8 cellular contexts compared by ENCODE assay signal in genomic region chr4:184287697-184288255, GRCh38.
DNase-seq lines count a peak whose midpoint lies in the region; ATAC-seq and TF ChIP-seq lines count a peak whose summit lies in the region.

No MANE protein-coding gene starts in this region.

- H3K27me3 Mint-ChIP-seq in MCF 10A (ENCODE audit: insufficient read depth, unreplicated experiment), result no peaks in the 10 kb centered on the region

- DNase-seq in AG09309 (ENCODE audit: low read depth) (peak; percentile 23), HT1080 (ENCODE audit: low read depth) (peak; percentile 54), MCF 10A (ENCODE audit: unreplicated experiment) (peak; percentile 43), right lobe of liver (no peak), vagina (ENCODE audit: extremely low spot score in 2 of 2) (peak in 1 of 2 donors; percentile 87), AML-193 (lab: John Stamatoyannopoulos, UW) (no peak), DMS 273 treated with DMSO at 0.1 percent for 48 hours (lab: John Stamatoyannopoulos, UW) (no peak)

- 5% methylated on average over 5 of the region's 5 CpGs for WGBS in right lobe of liver (ENCODE audit: insufficient coverage, low coverage, low lambda C conversion rate, missing lambda C conversion rate)

- CTCF ChIA-PET in MCF 10A (lab: Yijun Ruan, JAX), result interaction anchor here (0.5 to 1.9 kb wide), 12 partner anchors 14 to 612 kb away, joined by 3 to 10 read pairs (median 3); partner anchors contain the start of gene IRF2

- H3K9me3 ChIP-seq in right lobe of liver (no peaks in the 10 kb centered on the region), vagina (no peaks in the 10 kb centered on the region)

- H3K4me1 ChIP-seq in right lobe of liver, result peaks cover 0 to 48% (median 17%) of the 10 kb centered on the region in 4 donors
- H3K4me1 ChIP-seq in vagina, result peaks cover 21% of the 10 kb centered on the region

- intact Hi-C loops in MCF 10A (cut with micrococcal nuclease) (loop anchor here (1.0 to 5.0 kb wide), 2 partner anchors 185 to 251 kb away; partner anchors contain the start of gene IRF2), right lobe of liver (cut with DNase I) (no loop called here), vagina (cut with DNase I) (loop anchor here (5.0 to 10.0 kb wide), 2 partner anchors 187 to 250 kb away; partner anchors contain the start of gene IRF2)

- POLR2A ChIA-PET in MCF 10A (lab: Yijun Ruan, JAX), result interaction anchor here (0.7 to 2.3 kb wide), 8 partner anchors 19 to 360 kb away, joined by 3 to 10 read pairs (median 4); no protein-coding TSS in a partner anchor

- no peak overlapping the region for H3K27ac Mint-ChIP-seq in MCF 10A (ENCODE audit: low read depth, unreplicated experiment)

- H3K4me3 ChIP-seq in AG09309 (ENCODE audit: control insufficient read depth, low read depth, low read length) (no peak overlapping the region), right lobe of liver (no peak overlapping the region), vagina (no peak overlapping the region)

- H3K4me1 Mint-ChIP-seq in MCF 10A (ENCODE audit: insufficient read depth, unreplicated experiment), result no peaks in the 10 kb centered on the region

- H3K27me3 ChIP-seq in right lobe of liver (no peaks in the 10 kb centered on the region), vagina (no peaks in the 10 kb centered on the region)

- H3K27ac ChIP-seq in right lobe of liver, result peak overlapping the region; percentile 19 to 51 (median 45)
- peak overlapping the region; percentile 16 for H3K27ac ChIP-seq in vagina

- BruUV-seq in MCF 10A (replicated peaks; lab: Mats Ljungman, UMichigan), result no TSS peak

- TF ChIP-seq POLR2A in right lobe of liver (IDR thresholded peaks at IDR 0.05) (no peak), vagina (IDR thresholded peaks at IDR 0.05) (no peak)

- no peaks in the 10 kb centered on the region for H3K9me3 Mint-ChIP-seq in MCF 10A (ENCODE audit: unreplicated experiment)

- ATAC-seq in right lobe of liver (peak; percentile 73 to 76 (median 74)), HG03108 (IDR thresholded peaks at IDR 0.05; ENCODE audit: unreplicated experiment) (no peak)

- TF ChIP-seq CTCF in AG09309 (IDR thresholded peaks at IDR 0.05; ENCODE audit: control insufficient read depth, insufficient read depth, low read depth, low read length, missing control alignments) (peak; percentile 52), MCF 10A (IDR thresholded peaks at IDR 0.05; ENCODE audit: unreplicated experiment) (no peak), right lobe of liver (IDR thresholded peaks at IDR 0.05) (peak; percentile 22 to 51 (median 49)), vagina (IDR thresholded peaks at IDR 0.05) (no peak)

- no peaks in the 10 kb centered on the region for H3K36me3 Mint-ChIP-seq in MCF 10A (ENCODE audit: insufficient read depth, unreplicated experiment)

- no peaks in the 10 kb centered on the region for H3K36me3 ChIP-seq in right lobe of liver
- no peaks in the 10 kb centered on the region for H3K36me3 ChIP-seq in vagina

- H3K4me3 Mint-ChIP-seq in MCF 10A (ENCODE audit: unreplicated experiment), result no peak overlapping the region

Comparison
In these comparisons a context has a peak if more than half of its experiments do, and no peak if none do; other contexts are left out.
1. DNase-seq: peak in AG09309 (single experiment), HT1080 (single experiment) and MCF 10A (single experiment); none in right lobe of liver (0 of 3), AML-193 (0 of 2) and DMS 273 treated with DMSO at 0.1 percent for 48 hours (single experiment).
2. CTCF ChIP-seq: peak in AG09309 (single experiment) and right lobe of liver (4 of 4); none in MCF 10A (single experiment) and vagina (0 of 3).
3. intact Hi-C loops: an anchor here in MCF 10A (1.0 to 5.0 kb wide) and vagina (5.0 to 10.0 kb wide); none called in right lobe of liver.